ENCODE assay signal across 8 cellular contexts in the genomic region with DNA sequence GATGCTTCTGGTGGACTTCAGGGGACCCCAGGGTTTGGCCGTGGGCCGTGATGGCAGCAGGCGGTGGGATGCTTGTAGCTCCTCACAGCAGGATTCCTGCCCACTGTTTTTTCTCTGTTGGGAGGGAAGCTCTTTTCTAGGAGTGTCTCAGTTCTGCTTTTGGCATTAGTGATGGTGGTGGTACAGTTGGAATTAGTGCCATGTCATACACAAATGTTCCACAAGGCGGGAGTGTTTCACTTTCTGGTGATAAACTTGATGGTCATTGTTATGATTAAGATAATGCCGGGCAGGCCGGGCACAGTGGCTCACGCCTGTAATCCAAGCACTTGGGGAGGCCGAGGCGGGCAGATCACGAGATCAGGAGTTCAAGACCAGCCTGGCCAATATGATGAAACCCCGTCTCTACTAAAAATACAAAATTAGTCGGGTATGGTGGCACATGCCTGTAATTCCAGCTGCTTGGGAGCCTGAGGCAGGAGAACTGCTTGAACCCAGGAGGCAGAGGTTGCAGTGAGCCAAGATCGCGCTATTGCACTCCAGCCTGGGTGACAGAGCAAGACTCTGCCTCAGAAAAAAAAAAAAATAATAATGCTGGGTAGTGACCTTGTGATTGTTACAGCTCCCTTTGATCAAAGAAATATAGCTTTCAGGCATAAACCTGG. TPM values are rescaled to one million over a fixed set of nuclear protein-coding genes. Genes with fewer than 3 reads are reported as not detected.
DNase-seq lines count a peak whose midpoint lies in the region; ATAC-seq, FAIRE-seq and TF ChIP-seq lines count a peak whose summit lies in the region.
"Not testable (repeated sequence)": the region's sequence is repeated elsewhere in the genome, so short reads cannot be mapped to it uniquely, and the experiment has no call there.

No MANE protein-coding gene starts in this region.

- not testable (repeated sequence) for H3K27me3 ChIP-seq in BJ (ENCODE audit: control insufficient read depth, insufficient read depth, low read length)

- not testable (repeated sequence) for H3K9me3 ChIP-seq in mesodermal cell (ENCODE audit: control insufficient read depth, low read length)

- H3K36me3 ChIP-seq in BJ (ENCODE audit: control insufficient read depth, insufficient read depth, low read length): not testable (repeated sequence)
- H3K36me3 ChIP-seq in mesodermal cell (ENCODE audit: control insufficient read depth, insufficient read depth, low read length): peaks cover 73% of the 10 kb centered on the region

- 84 to 87% methylated on average over 12 to 14 of the region's 14 CpGs for WGBS in mesodermal cell (ENCODE audit: insufficient coverage in 2 of 2), 2 experiments

- TF ChIP-seq CTCF in BJ (IDR thresholded peaks at IDR 0.05; ENCODE audit: insufficient read depth, low read depth, low read length) (peak; percentile 68), foreskin fibroblast (IDR thresholded peaks at IDR 0.05; ENCODE audit: low read depth, low read length) (peak; percentile 60)

- ATAC-seq in SK-N-SH treated with all-trans-retinoic acid at 6 μM for 48 hours: peak; percentile 94

- H3K27ac ChIP-seq in angular gyrus (ENCODE audit: low read depth, low read length) (peak overlapping the region; percentile 37), mesodermal cell (ENCODE audit: low read depth, low read length, severe bottlenecking) (peak overlapping the region; percentile 37)

- POLR2A ChIA-PET in BJ (lab: Charles Lee): not testable (repeated sequence)

- H3K4me3 ChIP-seq in BJ (ENCODE audit: low read depth, low read length); foreskin fibroblast (ENCODE audit: low read depth in 1 of 2, low read length in 2 of 2); mesodermal cell (ENCODE audit: extremely low read depth, insufficient read depth, low read length, poor library complexity, severe bottlenecking): not testable (repeated sequence)

- FAIRE-seq in GM19239 (lab: Jason Lieb, UNC): peak; percentile 48

- CTCF ChIA-PET in BJ (lab: Yijun Ruan, JAX): interaction anchor here (0.6 to 3.2 kb wide), 18 partner anchors 10 to 489 kb away, joined by 3 to 40 read pairs (median 4); a partner anchor contains a TSS

- DNase-seq in BJ (ENCODE audit: low read depth) (peak; percentile 69), GM19239 (ENCODE audit: insufficient read length, low spot score) (peak; percentile 34), NCI-H146 (lab: John Stamatoyannopoulos, UW) (peak; percentile 6), foreskin fibroblast (peak; percentile 71 to 90)
- peak; percentile 38 for DNase-seq in stimulated activated CD8-positive, alpha-beta memory T cell treated with anti-CD3 and anti-CD28 coated beads, Interleukin-4, amount 100 ng/mL, for 48 hours

- not testable (repeated sequence) for H3K4me1 ChIP-seq in mesodermal cell (ENCODE audit: control insufficient read depth, insufficient read depth, low read length, poor library complexity, severe bottlenecking)

TF ChIP-seq in SK-N-SH treated with all-trans-retinoic acid at 6 μM for 48 hours, 23 proteins besides CTCF, POLR2A, EP300 and RAD21:
- TF ChIP-seq ISL1 (CRISPR knock-in tag; IDR thresholded peaks at IDR 0.05): 0 out of 2 replicates have a peak, but pooled peaks have one; percentile 18

RNA-seq across cellular contexts. Expression of a gene that starts 21.4 kb away (rescaled TPM):
- polyA plus RNA-seq in BJ (2011; rRNA removed): 78.3 and 88.8 TPM in 2 replicates
- 77.4 and 82.8 TPM in 2 replicates for polyA minus RNA-seq in BJ (2011; rRNA and poly(A)+ RNA removed)
- 250 TPM for polyA plus RNA-seq in mesodermal cell (2013, experiment 1 of 2)
- polyA plus RNA-seq in mesodermal cell (2013, experiment 2 of 2): 230 TPM

RNA-seq across cellular contexts. Expression of a gene that starts 52.7 kb away (rescaled TPM):
- polyA plus RNA-seq in BJ (2011; rRNA removed): 8.5 and 9.6 TPM in 2 replicates
- polyA minus RNA-seq in BJ (2011; rRNA and poly(A)+ RNA removed): 2.3 and 3.9 TPM in 2 replicates
- 14.5 TPM for polyA plus RNA-seq in mesodermal cell (2013, experiment 1 of 2)
- 12.6 TPM for polyA plus RNA-seq in mesodermal cell (2013, experiment 2 of 2)

Comparison
In these comparisons a context has a peak if more than half of its experiments do, and no peak if none do; other contexts are left out.
1. DNase-seq: peak in every context shown above with its lines; median percentile 80 in foreskin fibroblast; 69 in BJ; 38 in stimulated activated CD8-positive, alpha-beta memory T cell treated with anti-CD3 and anti-CD28 coated beads, Interleukin-4, amount 100 ng/mL, for 48 hours; 34 in GM19239; 6 in NCI-H146.